Comparison of ENCODE assay signal across 1 cellular context in the genomic region with DNA sequence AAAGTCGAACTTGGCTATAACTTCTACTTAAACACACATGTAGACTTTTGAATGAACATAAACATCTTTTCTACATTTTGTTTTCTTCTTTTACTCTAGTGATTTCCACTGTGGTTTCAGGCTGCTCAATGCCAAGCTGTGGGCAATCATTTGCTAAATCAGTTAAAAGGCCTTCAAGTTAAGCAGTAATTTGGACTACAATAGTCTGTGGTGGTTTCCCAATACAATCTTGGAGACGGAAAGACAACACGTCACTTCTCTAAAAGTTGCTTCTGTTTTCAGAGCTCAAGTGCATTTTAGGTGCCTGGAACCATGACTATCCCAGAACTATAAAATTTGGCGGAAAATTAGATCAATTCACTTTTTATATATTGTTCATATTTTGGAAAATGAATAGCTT.
TF ChIP-seq lines count a peak whose summit lies in the region.

No MANE protein-coding gene starts in this region.

TF ChIP-seq in GM12878, 131 proteins besides CTCF, POLR2A, EP300 and RAD21:
- no peak for TF ChIP-seq TARDBP (IDR thresholded peaks at IDR 0.05; ENCODE audit: borderline replicate concordance)
